In the genomic region with DNA sequence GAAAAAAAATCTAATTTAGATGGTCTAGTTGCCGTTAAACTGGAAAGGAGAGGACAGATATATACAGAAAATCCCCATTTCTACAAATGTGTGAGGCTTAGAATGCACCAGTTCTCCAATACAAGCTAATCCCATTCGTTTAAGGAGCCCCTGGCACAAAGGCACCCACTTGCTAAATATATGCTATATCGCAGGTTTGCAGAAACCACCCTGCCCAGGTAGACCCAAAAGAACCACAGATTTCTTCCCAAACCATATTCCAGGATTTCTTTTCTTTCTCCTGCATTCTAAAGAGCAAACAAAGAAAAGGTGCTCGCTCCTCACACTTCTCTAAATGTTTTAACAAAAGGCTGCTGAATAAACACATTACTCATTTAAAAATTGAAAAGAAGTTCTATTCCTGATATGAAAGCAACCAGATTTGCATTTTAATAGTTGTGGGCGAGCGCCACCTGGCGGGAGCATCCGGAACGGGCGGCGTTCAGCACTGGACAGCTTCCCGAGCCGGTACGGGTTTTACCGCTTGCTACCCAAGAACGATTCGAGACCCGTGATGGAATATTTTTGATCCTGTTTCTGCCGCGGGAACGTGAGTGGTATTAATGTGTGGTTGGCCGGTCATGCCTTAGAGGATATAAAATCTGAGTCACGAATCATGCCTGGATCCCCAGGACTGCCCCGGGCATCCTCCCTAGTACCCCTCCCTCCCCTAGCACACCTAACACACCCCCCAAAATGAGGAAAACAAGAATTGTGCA, we compare ENCODE assay signal across 8 cellular contexts. TPM values are rescaled to one million over a fixed set of nuclear protein-coding genes. Genes with fewer than 3 reads are reported as not detected.
A peak's percentile ranks its signal among the peaks of the same experiment; 100 is the strongest.
DNase-seq lines count a peak whose midpoint lies in the region; ATAC-seq and TF ChIP-seq lines count a peak whose summit lies in the region.

No MANE protein-coding gene starts in this region.

- CTCF ChIA-PET in activated CD8-positive, alpha-beta T cell treated with anti-CD3 and anti-CD28 coated beads for 36 hours (lab: Charles Lee) = interaction anchor here (1.0 to 2.3 kb wide), 2 partner anchors 10 to 11 kb away, joined by 3 to 10 read pairs; no protein-coding TSS in a partner anchor

- peaks cover 0 to 7% (median 4%) of the 10 kb centered on the region in 10 experiments; a peak in 6 of 20 replicates for H3K4me1 ChIP-seq in BLaER1 treated with 17β-estradiol and CSF1 and Interleukin-3, amounts not matched to agents 10 nM and 100 nM
- H3K4me1 ChIP-seq in endodermal cell (ENCODE audit: control insufficient read depth, insufficient read depth, low read length) = peaks cover 3% of the 10 kb centered on the region

- H3K27ac ChIP-seq in BLaER1 treated with 17β-estradiol and CSF1 and Interleukin-3, amounts not matched to agents 10 nM and 100 nM = no peak overlapping the region
- H3K27ac ChIP-seq in endodermal cell (ENCODE audit: low read depth, low read length) = no peak overlapping the region

- DNase-seq in GOT3 (lab: John Stamatoyannopoulos, UW) = peak; percentile 35
- peak; percentile 85 to 95 for DNase-seq in NCI-H526 (lab: John Stamatoyannopoulos, UW)
- peak; percentile 81 for DNase-seq in activated CD8-positive, alpha-beta T cell treated with anti-CD3 and anti-CD28 coated beads for 36 hours
- peak; percentile 94 for DNase-seq in endodermal cell
- DNase-seq in medulla oblongata (ENCODE audit: extremely low spot score) = peak; percentile 73
- peak; percentile 56 to 59 for DNase-seq in stimulated activated CD8-positive, alpha-beta memory T cell treated with anti-CD3 and anti-CD28 coated beads, Interleukin-2, amount 100 ng/mL, for 48 hours (ENCODE audit: low read depth in 2 of 2)

- no peak overlapping the region for H3K9ac ChIP-seq in BLaER1 treated with 17β-estradiol and CSF1 and Interleukin-3, amounts not matched to agents 10 nM and 100 nM
- H3K9ac ChIP-seq in endodermal cell (ENCODE audit: extremely low read depth, low read length, poor library complexity, severe bottlenecking) = no peak overlapping the region

- POLR2A ChIA-PET in activated CD8-positive, alpha-beta T cell treated with anti-CD3 and anti-CD28 coated beads for 36 hours (lab: Charles Lee) = interaction anchor here (0.6 kb wide), 1 partner anchor 274 kb away, joined by 5 read pairs; no protein-coding TSS in a partner anchor

- peak; percentile 97 for TF ChIP-seq CTCF in activated CD8-positive, alpha-beta T cell treated with anti-CD3 and anti-CD28 coated beads for 36 hours (IDR thresholded peaks at IDR 0.05)
- peak; percentile 99 for TF ChIP-seq CTCF in endodermal cell (conservative IDR thresholded peaks at IDR 0.05)

- H4K20me1 ChIP-seq in BLaER1 treated with 17β-estradiol and CSF1 and Interleukin-3, amounts not matched to agents 10 nM and 100 nM = peaks cover 0 to 24% (median 10%) of the 10 kb centered on the region in 11 experiments; a peak in 9 of 22 replicates

- H3K4me3 ChIP-seq in BLaER1 treated with 17β-estradiol and CSF1 and Interleukin-3, amounts not matched to agents 10 nM and 100 nM = peak overlapping the region in 2 of 10 experiments; percentile 31 to 39; a peak in 2 of 20 replicates
- H3K4me3 ChIP-seq in endodermal cell (ENCODE audit: low read length) = peak overlapping the region; percentile 81

- no peaks in the 10 kb centered on the region for H3K36me3 ChIP-seq in BLaER1 treated with 17β-estradiol and CSF1 and Interleukin-3, amounts not matched to agents 10 nM and 100 nM
- no peaks in the 10 kb centered on the region for H3K36me3 ChIP-seq in endodermal cell (ENCODE audit: control insufficient read depth, insufficient read depth, low read length)

- ATAC-seq in activated CD8-positive, alpha-beta T cell treated with anti-CD3 and anti-CD28 coated beads for 36 hours = no peak
- no peak for ATAC-seq in GM19035 (IDR thresholded peaks at IDR 0.05; ENCODE audit: unreplicated experiment)

- peak overlapping the region in 10 of 11 experiments; percentile 9 to 93 (median 48); a peak in 16 of 22 replicates for H3K4me2 ChIP-seq in BLaER1 treated with 17β-estradiol and CSF1 and Interleukin-3, amounts not matched to agents 10 nM and 100 nM

- H3K27me3 Mint-ChIP-seq in activated CD8-positive, alpha-beta T cell treated with anti-CD3 and anti-CD28 coated beads for 36 hours = peaks cover 37% of the 10 kb centered on the region
- H3K27me3 Mint-ChIP-seq in endodermal cell (ENCODE audit: insufficient read depth) = peaks cover 77% of the 10 kb centered on the region

- H3K9me3 Mint-ChIP-seq in activated CD8-positive, alpha-beta T cell treated with anti-CD3 and anti-CD28 coated beads for 36 hours = no peaks in the 10 kb centered on the region
- H3K9me3 Mint-ChIP-seq in endodermal cell = no peaks in the 10 kb centered on the region

- no peak overlapping the region for H3K27ac Mint-ChIP-seq in activated CD8-positive, alpha-beta T cell treated with anti-CD3 and anti-CD28 coated beads for 36 hours
- H3K27ac Mint-ChIP-seq in endodermal cell = no peak overlapping the region

- H3K4me1 Mint-ChIP-seq in activated CD8-positive, alpha-beta T cell treated with anti-CD3 and anti-CD28 coated beads for 36 hours (ENCODE audit: low read depth) = peaks cover 4% of the 10 kb centered on the region
- peaks cover 12% of the 10 kb centered on the region for H3K4me1 Mint-ChIP-seq in endodermal cell

- intact Hi-C loops in activated CD8-positive, alpha-beta T cell treated with anti-CD3 and anti-CD28 coated beads for 36 hours (cut with micrococcal nuclease) = no loop called here

- peaks cover 41 to 49% (median 46%) of the 10 kb centered on the region in 11 experiments for H3K27me3 ChIP-seq in BLaER1 treated with 17β-estradiol and CSF1 and Interleukin-3, amounts not matched to agents 10 nM and 100 nM
- peaks cover 63% of the 10 kb centered on the region for H3K27me3 ChIP-seq in endodermal cell (ENCODE audit: control insufficient read depth, insufficient read depth, low read length, poor library complexity, severe bottlenecking)

- no peaks in the 10 kb centered on the region for H3K36me3 Mint-ChIP-seq in activated CD8-positive, alpha-beta T cell treated with anti-CD3 and anti-CD28 coated beads for 36 hours (ENCODE audit: low read depth)
- H3K36me3 Mint-ChIP-seq in endodermal cell (ENCODE audit: low read depth) = no peaks in the 10 kb centered on the region

- 9 to 63% methylated on average over 3 to 24 of the region's 24 CpGs for WGBS in endodermal cell (ENCODE audit: insufficient coverage in 1 of 2, insufficient read length in 1 of 2), 2 experiments

- no peaks in the 10 kb centered on the region for H3K9me3 ChIP-seq in BLaER1 treated with 17β-estradiol and CSF1 and Interleukin-3, amounts not matched to agents 10 nM and 100 nM (replicated peaks in 1 of 11)
- H3K9me3 ChIP-seq in endodermal cell (ENCODE audit: control insufficient read depth, low read length) = no peaks in the 10 kb centered on the region

- no peak overlapping the region for H3K4me3 Mint-ChIP-seq in activated CD8-positive, alpha-beta T cell treated with anti-CD3 and anti-CD28 coated beads for 36 hours
- H3K4me3 Mint-ChIP-seq in endodermal cell = peak overlapping the region; percentile 59

RNA-seq across cellular contexts. Expression of a gene that starts 2.1 kb away (rescaled TPM):
- not detected for total RNA-seq in activated CD8-positive, alpha-beta T cell treated with anti-CD3 and anti-CD28 coated beads for 36 hours
- 1 to 10 TPM; 2.3 to 2.7 TPM for total RNA-seq in endodermal cell
- polyA plus RNA-seq in endodermal cell (2013, experiment 1 of 2) = 1.6 TPM
- polyA plus RNA-seq in endodermal cell (2013, experiment 2 of 2) = 1.9 TPM

Comparison
In these comparisons a context has a peak if more than half of its experiments do, and no peak if none do; other contexts are left out.
1. DNase-seq: peak in every context shown above with its lines; median percentile 94 in endodermal cell; 90 in NCI-H526; 81 in activated CD8-positive, alpha-beta T cell treated with anti-CD3 and anti-CD28 coated beads for 36 hours; 73 in medulla oblongata; 58 in stimulated activated CD8-positive, alpha-beta memory T cell treated with anti-CD3 and anti-CD28 coated beads, Interleukin-2, amount 100 ng/mL, for 48 hours; 35 in GOT3.